ENCODE assay signal across 8 cellular contexts in the genomic region with DNA sequence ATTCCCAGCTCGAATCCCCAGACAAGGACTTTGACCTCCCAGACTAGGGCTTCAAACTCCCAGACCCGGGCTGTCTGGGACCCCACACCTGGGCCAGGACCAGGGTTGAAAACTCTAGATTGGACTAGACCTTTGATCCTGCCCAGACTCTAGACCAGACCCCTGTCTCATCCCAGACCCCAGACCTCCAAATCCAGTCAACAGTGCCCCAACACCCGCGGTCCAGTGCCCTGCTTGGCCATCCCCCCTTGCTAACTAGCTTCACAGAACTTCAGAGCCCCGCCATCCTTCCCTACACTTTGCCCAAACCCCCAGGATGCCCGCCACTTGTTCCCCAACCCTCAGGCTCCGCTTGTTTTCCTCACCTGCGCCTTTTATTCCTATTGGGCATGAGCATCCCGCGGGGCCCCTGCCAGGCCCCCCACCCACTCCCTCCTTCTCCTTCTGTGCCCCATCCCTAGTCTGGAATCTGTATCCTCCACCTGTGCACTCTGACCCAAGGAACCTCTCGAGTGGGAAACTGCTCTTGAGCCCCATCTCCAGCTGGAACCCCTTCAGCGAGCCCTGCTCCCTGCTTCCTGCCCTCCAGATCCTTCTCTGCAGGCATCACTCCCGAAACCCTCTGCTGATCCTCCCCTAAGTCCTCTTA. TPM values are rescaled to one million over a fixed set of nuclear protein-coding genes. Genes with fewer than 3 reads are reported as not detected.
A peak's percentile ranks its signal among the peaks of the same experiment; 100 is the strongest.
DNase-seq lines count a peak whose midpoint lies in the region; ATAC-seq and TF ChIP-seq lines count a peak whose summit lies in the region.

No MANE protein-coding gene starts in this region.

- H3K9ac ChIP-seq in KMS-11 = peak overlapping the region; percentile 47; the same call in 1 of the 2 replicates

- H3K36me3 ChIP-seq in KMS-11 (ENCODE audit: insufficient read depth) = no peaks in the 10 kb centered on the region
- H3K36me3 ChIP-seq in naive thymus-derived CD4-positive, alpha-beta T cell (ENCODE audit: control insufficient read depth in 2 of 3, insufficient read depth in 3 of 3, low read length in 3 of 3) = peaks cover 5 to 33% (median 7%) of the 10 kb centered on the region in 3 experiments

- H3K27me3 ChIP-seq in KMS-11 (ENCODE audit: insufficient read depth, low read depth) = no peaks in the 10 kb centered on the region
- H3K27me3 ChIP-seq in naive thymus-derived CD4-positive, alpha-beta T cell (ENCODE audit: control insufficient read depth in 2 of 2, insufficient read depth in 2 of 2, low read length in 2 of 2) = no peaks in the 10 kb centered on the region

- H3K27ac ChIP-seq in KMS-11 (no peak overlapping the region), cingulate gyrus (ENCODE audit: low read depth, low read length) (peak overlapping the region; percentile 92)
- H3K27ac ChIP-seq in naive thymus-derived CD4-positive, alpha-beta T cell (ENCODE audit: low read depth, low read length) = peak overlapping the region; percentile 84

- H3K4me1 Mint-ChIP-seq in naive thymus-derived CD4-positive, alpha-beta T cell = peaks cover 19 to 48% (median 43%) of the 10 kb centered on the region in 7 donors

- intact Hi-C loops in naive thymus-derived CD4-positive, alpha-beta T cell (cut with micrococcal nuclease) = loop anchor here (1.0 to 5.0 kb wide), 17 partner anchors 36 to 1821 kb away; a partner anchor contains a TSS

- CTCF ChIA-PET in naive thymus-derived CD4-positive, alpha-beta T cell (lab: Charles Lee) = interaction anchor here (0.5 to 15.3 kb wide), 4 partner anchors 8 to 1248 kb away, joined by 4 to 211 read pairs (median 18); no protein-coding TSS in a partner anchor

- TF ChIP-seq CTCF in AG10803 (conservative IDR thresholded peaks at IDR 0.05; ENCODE audit: low read length) (no peak), KMS-11 (conservative IDR thresholded peaks at IDR 0.05; ENCODE audit: low read depth, low read length) (no peak)

- POLR2A ChIA-PET in naive thymus-derived CD4-positive, alpha-beta T cell (lab: Charles Lee) = interaction anchor here (0.6 to 15.6 kb wide), 11 partner anchors 5 to 1705 kb away, joined by 3 to 253 read pairs (median 6); a partner anchor contains a TSS

- no peak overlapping the region for H2AFZ ChIP-seq in KMS-11 (ENCODE audit: low read depth)

- H3K79me2 ChIP-seq in KMS-11 (ENCODE audit: insufficient read depth, low read depth) = peaks cover 33% of the 10 kb centered on the region

- H3K4me1 ChIP-seq in KMS-11 (ENCODE audit: low read depth, poor library complexity, severe bottlenecking) = no peaks in the 10 kb centered on the region
- H3K4me1 ChIP-seq in naive thymus-derived CD4-positive, alpha-beta T cell (ENCODE audit: control insufficient read depth in 2 of 2, insufficient read depth in 2 of 2, low read length in 2 of 2) = peaks cover 37 to 42% of the 10 kb centered on the region in 2 donors

- peak overlapping the region; percentile 76 for H3K4me2 ChIP-seq in KMS-11

- no peak for DNase-seq in AG10803 (ENCODE audit: low read depth)
- DNase-seq in naive thymus-derived CD4-positive, alpha-beta T cell = no peak
- no peak for DNase-seq in NCI-H2227 (lab: John Stamatoyannopoulos, UW; ENCODE audit: unreplicated experiment)
- no peak for DNase-seq in HuH-7.5 (ENCODE audit: low spot score)
- DNase-seq in D341Med (ENCODE audit: low spot score) = no peak

- H3K9me3 ChIP-seq in naive thymus-derived CD4-positive, alpha-beta T cell (ENCODE audit: control insufficient read depth in 2 of 3, low read length in 3 of 3) = no peaks in the 10 kb centered on the region

- no peak for ATAC-seq in naive thymus-derived CD4-positive, alpha-beta T cell
- no peak for ATAC-seq in GM18517 (IDR thresholded peaks at IDR 0.05; ENCODE audit: unreplicated experiment)

- H3K27me3 Mint-ChIP-seq in naive thymus-derived CD4-positive, alpha-beta T cell = no peaks in the 10 kb centered on the region

- H3K4me3 ChIP-seq in AG10803 (ENCODE audit: low read length) (peak overlapping the region; percentile 95), KMS-11 (IDR thresholded peaks at IDR 0.05; ENCODE audit: insufficient read depth, low read depth, low read length) (peak overlapping the region; percentile 59)
- H3K4me3 ChIP-seq in naive thymus-derived CD4-positive, alpha-beta T cell (ENCODE audit: low read length) = peak overlapping the region; percentile 90

- H3K9me3 Mint-ChIP-seq in naive thymus-derived CD4-positive, alpha-beta T cell = no peaks in the 10 kb centered on the region

- peaks cover 0 to 14% (median 0%) of the 10 kb centered on the region in 5 donors for H3K36me3 Mint-ChIP-seq in naive thymus-derived CD4-positive, alpha-beta T cell

- peak overlapping the region; percentile 87 to 97 (median 95) for H3K27ac Mint-ChIP-seq in naive thymus-derived CD4-positive, alpha-beta T cell

- no peaks in the 10 kb centered on the region for H4K20me1 ChIP-seq in KMS-11 (ENCODE audit: insufficient read depth)

- H3K4me3 Mint-ChIP-seq in naive thymus-derived CD4-positive, alpha-beta T cell = peak overlapping the region; percentile 92 to 99 (median 98)

RNA-seq across cellular contexts. Expression of a gene that starts 0.6 kb away (rescaled TPM):
- 100 to 1,000 TPM; 225 to 442 (median 282) TPM for total RNA-seq in naive thymus-derived CD4-positive, alpha-beta T cell
- 100 to 1,000 TPM; 443 to 527 TPM for polyA plus RNA-seq in naive thymus-derived CD4-positive, alpha-beta T cell

RNA-seq across cellular contexts. Expression of a gene that starts 31.5 kb away (rescaled TPM):
- total RNA-seq in naive thymus-derived CD4-positive, alpha-beta T cell = 1 to 10 TPM in 1 of 5 experiments, not detected in 4; 1.8 TPM
- polyA plus RNA-seq in naive thymus-derived CD4-positive, alpha-beta T cell = not detected

RNA-seq across cellular contexts. Expression of a gene that starts 32.3 kb away (rescaled TPM):
- total RNA-seq in naive thymus-derived CD4-positive, alpha-beta T cell = 1 to 10 TPM in 3 of 5 experiments, under 1 TPM in 2; 0.73 to 3.7 (median 1.4) TPM
- not detected for polyA plus RNA-seq in naive thymus-derived CD4-positive, alpha-beta T cell

RNA-seq across cellular contexts. Expression of a gene that starts 42.3 kb away (rescaled TPM):
- not detected for total RNA-seq in naive thymus-derived CD4-positive, alpha-beta T cell
- polyA plus RNA-seq in naive thymus-derived CD4-positive, alpha-beta T cell = under 1 TPM in 1 of 2 donors, not detected in 1; 0.15 TPM

RNA-seq across cellular contexts. Expression of a gene that starts 45.2 kb away (rescaled TPM):
- 1 to 10 TPM in 1 of 5 experiments, under 1 TPM in 1, not detected in 3; 0.24 to 1.2 TPM for total RNA-seq in naive thymus-derived CD4-positive, alpha-beta T cell
- polyA plus RNA-seq in naive thymus-derived CD4-positive, alpha-beta T cell = not detected
